In the genomic region with DNA sequence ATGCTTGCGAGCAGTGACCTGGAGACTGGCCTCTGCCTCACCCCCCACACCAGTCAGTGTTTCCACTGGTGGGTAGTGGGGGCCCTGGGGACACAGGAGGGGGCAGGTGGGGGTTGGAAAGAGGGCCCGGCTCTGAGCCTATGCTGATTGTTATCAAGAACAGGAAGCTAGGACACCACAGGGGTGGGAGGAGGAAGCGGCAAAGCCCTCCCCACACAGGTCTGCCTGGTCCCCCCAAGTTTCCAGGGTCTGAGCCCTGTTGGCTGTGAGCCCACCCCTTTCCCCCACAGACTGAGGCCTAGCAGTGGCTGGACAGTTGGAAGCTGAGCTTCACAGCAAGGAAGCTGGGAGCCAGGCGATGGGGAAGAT, we compare ENCODE assay signal across 9 cellular contexts. TPM values are rescaled to one million over a fixed set of nuclear protein-coding genes. Genes with fewer than 3 reads are reported as not detected.
DNase-seq lines count a peak whose midpoint lies in the region; ATAC-seq, FAIRE-seq and TF ChIP-seq lines count a peak whose summit lies in the region.
"Had no signal": no experiment of that assay in that cellular context is flagged by ENCODE, and none has a peak within 500 bp of the region (broad histone marks: within the 10 kb centered on the region; RNA-seq: fewer than 3 reads in every experiment).

No MANE protein-coding gene starts in this region.

- H3K27ac Mint-ChIP-seq in T-helper 17 cell = peak overlapping the region; percentile 98

- intact Hi-C loops in GM12878 (cut with micrococcal nuclease; ENCODE audit: unreplicated experiment) = no loop called here
- intact Hi-C loops in left ventricle myocardium superior (cut with micrococcal nuclease) = no loop called here

- POLR2A ChIA-PET in GM12878 (lab: Charles Lee) = interaction anchor here (0.6 to 1.2 kb wide), 3 partner anchors 16 to 179 kb away, joined by 4 to 5 read pairs (median 4); no protein-coding TSS in a partner anchor

- H3K36me3 ChIP-seq in GM12878 (ENCODE audit: control insufficient read depth in 2 of 2, insufficient read depth in 2 of 2, low read length in 1 of 2) (peaks cover 2 to 4% of the 10 kb centered on the region in 2 experiments; a peak in 2 of 4 replicates), tibial nerve (no peaks in the 10 kb centered on the region)

- TF ChIP-seq CTCF in GM12878 (IDR thresholded peaks at IDR 0.05 in 2 of 3, conservative IDR thresholded peaks at IDR 0.05 in 1 of 3; ENCODE audit: control insufficient read depth in 2 of 3, extremely low read depth in 1 of 3, insufficient read depth in 1 of 3, low read depth in 3 of 3, low read length in 3 of 3) (no peak), tibial nerve (IDR thresholded peaks at IDR 0.05) (no peak)

- peak; percentile 76 for FAIRE-seq in GM12878 (lab: Jason Lieb, UNC)

- TF ChIP-seq POLR2A in GM12878 (IDR thresholded peaks at IDR 0.05; ENCODE audit: low read depth, low read length) (no peak), tibial nerve (IDR thresholded peaks at IDR 0.05) (no peak)

- peak overlapping the region; percentile 100 for H3K4me2 ChIP-seq in GM12878 (ENCODE audit: control insufficient read depth, insufficient read depth)

- CTCF ChIA-PET in GM12878 (lab: Yijun Ruan, JAX) = interaction anchor here (1.1 to 9.2 kb wide), 7 partner anchors 7 to 154 kb away, joined by 3 to 171 read pairs (median 16); partner anchors contain the start of gene ELF3

- 26% methylated on average over 4 of the region's 4 CpGs for WGBS in GM12878 (ENCODE audit: insufficient coverage, insufficient replicate concordance, low lambda C conversion rate, missing lambda C conversion rate)
- WGBS in tibial nerve, 2 donors = 83 to 89% methylated on average over 4 of the region's 4 CpGs

- DNase-seq in T-helper 17 cell (peak in 1 of 3 donors; percentile 43), GM12878 (ENCODE audit: low read depth, low spot score) (peak; percentile 45), left ventricle myocardium superior (no peak), tibial nerve (ENCODE audit: low spot score in 2 of 2) (no peak)
- peak; percentile 66 to 67 for DNase-seq in stimulated activated CD8-positive, alpha-beta memory T cell treated with anti-CD3 and anti-CD28 coated beads, Interleukin-7, amount 100 ng/mL, for 4 hours (ENCODE audit: low read depth in 2 of 2)

- H3K36me3 Mint-ChIP-seq in T-helper 17 cell (ENCODE audit: low read depth) = peaks cover 3% of the 10 kb centered on the region

- H3K27ac ChIP-seq in GM12878 (ENCODE audit: control insufficient read depth, insufficient read depth) (peak overlapping the region; percentile 97), tibial nerve (peak overlapping the region in 1 of 4 donors; percentile 80)

- in situ Hi-C loops in GM12878 (cut with MboI) = no loop called here

- BruUV-seq in GM12878 (replicated peaks; lab: Mats Ljungman, UMichigan) = no TSS peak

- H4K20me1 ChIP-seq in GM12878 (ENCODE audit: control insufficient read depth, insufficient read depth) = no peaks in the 10 kb centered on the region

- H3K9ac ChIP-seq in GM12878 (ENCODE audit: control insufficient read depth, insufficient read depth, low read length) = peak overlapping the region; percentile 100

- H3K79me2 ChIP-seq in GM12878 (ENCODE audit: control insufficient read depth, insufficient read depth, low read length) = peaks cover 35% of the 10 kb centered on the region

- H3K27me3 ChIP-seq in GM12878 (replicated peaks in 1 of 2; ENCODE audit: control insufficient read depth in 2 of 2, insufficient read depth in 2 of 2, low read length in 1 of 2) (no peaks in the 10 kb centered on the region), tibial nerve (no peaks in the 10 kb centered on the region)

- H3K4me1 ChIP-seq in GM12878 (ENCODE audit: control insufficient read depth, insufficient read depth, low read length) (peaks cover 66% of the 10 kb centered on the region), tibial nerve (peaks cover 0 to 53% (median 22%) of the 10 kb centered on the region in 4 donors)

- TF ChIP-seq EP300 in GM12878 (IDR thresholded peaks at IDR 0.05; ENCODE audit: borderline replicate concordance in 1 of 2, control insufficient read depth in 1 of 2, low read depth in 2 of 2, low read length in 2 of 2) = no peak
- no peak for TF ChIP-seq EP300 in tibial nerve (IDR thresholded peaks at IDR 0.05)

- TF ChIP-seq RAD21 in GM12878 (IDR thresholded peaks at IDR 0.05; ENCODE audit: insufficient read depth, low read depth, low read length) = no peak

- H3K4me3 ChIP-seq in GM12878 = peak overlapping the region; percentile 85; the same call in 1 of the 2 replicates
- no peak overlapping the region for H3K4me3 ChIP-seq in tibial nerve

- RAD21 ChIA-PET in GM12878 (lab: Charles Lee; ENCODE audit: unreplicated experiment) = interaction anchor here (1.0 to 1.7 kb wide), 4 partner anchors 17 to 27 kb away, joined by 3 to 8 read pairs (median 3); partner anchors contain the start of gene ARL8A

- SMC1A ChIA-PET in GM12878 (lab: Charles Lee; ENCODE audit: uncharacterized antibody, unreplicated experiment) = interaction anchor here (0.8 to 2.1 kb wide), 6 partner anchors 18 to 180 kb away, joined by 3 to 7 read pairs (median 4); partner anchors contain the start of genes LGR6 and UBE2T

- peaks cover 70% of the 10 kb centered on the region for H3K4me1 Mint-ChIP-seq in T-helper 17 cell

- peak; percentile 30 for ATAC-seq in GM21786 (IDR thresholded peaks at IDR 0.05; ENCODE audit: unreplicated experiment)
- ATAC-seq in T-helper 17 cell = no peak
- ATAC-seq in GM12878 = peak; percentile 33
- no peak for ATAC-seq in left ventricle myocardium superior
- ATAC-seq in HG03439 (IDR thresholded peaks at IDR 0.05; ENCODE audit: unreplicated experiment) = no peak
- no peak for ATAC-seq in GM21367 (IDR thresholded peaks at IDR 0.05; ENCODE audit: unreplicated experiment)

- H3K4me3 Mint-ChIP-seq in T-helper 17 cell = peak overlapping the region; percentile 97

- H2AFZ ChIP-seq in GM12878 (ENCODE audit: control insufficient read depth, low read depth, low read length) = peak overlapping the region; percentile 9

- H3K27me3 Mint-ChIP-seq in T-helper 17 cell = no peaks in the 10 kb centered on the region

- H3K9me3 ChIP-seq in T-helper 17 cell (ENCODE audit: control insufficient read depth, low read length, poor library complexity, severe bottlenecking) = no peaks in the 10 kb centered on the region
- H3K9me3 ChIP-seq in GM12878 (replicated peaks; ENCODE audit: control insufficient read depth, insufficient read depth, low read length) = no peaks in the 10 kb centered on the region
- no peaks in the 10 kb centered on the region for H3K9me3 ChIP-seq in tibial nerve

RNA-seq across cellular contexts. Expression of gene PTPN7, which starts 1.6 kb away (rescaled TPM):
- total RNA-seq in T-helper 17 cell (100 to 1,000 TPM in 1 of 2 donors, 10 to 100 TPM in 1; 97.5 to 101 TPM), GM12878 (2014; rRNA removed) (95.2 and 111 TPM in 2 replicates), GM12878 (2014; rRNA removed; fragmentation: Illumina TruSeq; extraction: Trizol) (61.6 and 78.5 TPM in 2 replicates), GM12878 (2021) (99.8 and 102 TPM in 2 replicates), left ventricle myocardium superior (0.92 TPM), tibial nerve (10 to 100 TPM in 1 of 4 donors, 1 to 10 TPM in 3; 1.2 to 13.8 (median 6.8) TPM)
- 135 and 145 TPM in 2 replicates for total RNA-seq in GM12878 (2013; cell fraction: nucleolus; rRNA removed)
- polyA plus RNA-seq in GM12878 (2011; ENCODE audit: low read depth) = 31.0 TPM
- polyA plus RNA-seq in GM12878 (2011; rRNA removed) (74.3 and 91.0 TPM in 2 replicates), GM12878 (2014; fragmentation: Illumina TruSeq; extraction: Trizol) (73.7 and 102 TPM in 2 replicates), GM12878 (2014; fragmentation: Nextera tagmentation; extraction: Ambion mirVana) (10 to 100 TPM in 1 of 2 experiments, 1 to 10 TPM in 1; 7.9 to 14.2 TPM), GM12878 (2014; rRNA removed) (100 and 102 TPM in 2 replicates), GM12878 (2016; fragmentation: Nextera tagmentation; extraction: Ambion mirVana) (100 to 1,000 TPM; 116 to 117 TPM)
- 168 and 186 TPM in 2 replicates for polyA plus RNA-seq in GM12878 (2011; cell fraction: cytosol; rRNA removed)
- 173 and 188 TPM in 2 replicates for polyA plus RNA-seq in GM12878 (2011; cell fraction: nucleus; rRNA removed)
- 48.5 and 49.9 TPM in 2 replicates for polyA plus RNA-seq in GM12878 (2012)
- 97.4 and 135 TPM in 2 replicates for polyA minus RNA-seq in GM12878 (2011; rRNA and poly(A)+ RNA removed)
- polyA minus RNA-seq in GM12878 (2011; cell fraction: cytosol; rRNA and poly(A)+ RNA removed) = 50.4 and 50.5 TPM in 2 replicates
- polyA minus RNA-seq in GM12878 (2011; cell fraction: nucleus; rRNA and poly(A)+ RNA removed) = 50.2 and 85.1 TPM in 2 replicates
- total RNA-seq: M059J had no signal

RNA-seq across cellular contexts. Expression of gene ARL8A, which starts 17.5 kb away (rescaled TPM):
- total RNA-seq in T-helper 17 cell = 10 to 100 TPM; 71.9 to 76.4 TPM
- 13.7 and 18.1 TPM in 2 replicates for total RNA-seq in GM12878 (2013; cell fraction: nucleolus; rRNA removed)
- total RNA-seq in GM12878 (2014; rRNA removed) = 18.8 and 20.7 TPM in 2 replicates
- total RNA-seq in GM12878 (2014; rRNA removed; fragmentation: Illumina TruSeq; extraction: Trizol) = 10.3 and 12.0 TPM in 2 replicates
- total RNA-seq in GM12878 (2021) = 30.5 and 33.6 TPM in 2 replicates
- 23.6 TPM for polyA plus RNA-seq in GM12878 (2011; ENCODE audit: low read depth)
- polyA plus RNA-seq in GM12878 (2011; rRNA removed) = 49.2 and 49.5 TPM in 2 replicates
- polyA plus RNA-seq in GM12878 (2011; cell fraction: cytosol; rRNA removed) = 26.9 and 35.2 TPM in 2 replicates
- polyA plus RNA-seq in GM12878 (2011; cell fraction: nucleus; rRNA removed) = 35.2 and 47.4 TPM in 2 replicates
- 21.0 and 42.5 TPM in 2 replicates for polyA plus RNA-seq in GM12878 (2012)
- polyA plus RNA-seq in GM12878 (2014; fragmentation: Illumina TruSeq; extraction: Trizol) = 11.3 and 15.4 TPM in 2 replicates
- polyA plus RNA-seq in GM12878 (2014; fragmentation: Nextera tagmentation; extraction: Ambion mirVana) = 1 to 10 TPM in 1 of 2 experiments, under 1 TPM in 1; 0.34 to 2.4 TPM
- polyA plus RNA-seq in GM12878 (2014; rRNA removed) = 22.8 and 25.7 TPM in 2 replicates
- polyA plus RNA-seq in GM12878 (2016; fragmentation: Nextera tagmentation; extraction: Ambion mirVana) = 10 to 100 TPM; 10.8 to 15.4 TPM
- polyA minus RNA-seq in GM12878 (2011; rRNA and poly(A)+ RNA removed) = 18.5 and 19.3 TPM in 2 replicates
- 11.0 and 13.8 TPM in 2 replicates for polyA minus RNA-seq in GM12878 (2011; cell fraction: cytosol; rRNA and poly(A)+ RNA removed)
- 8.1 and 10.2 TPM in 2 replicates for polyA minus RNA-seq in GM12878 (2011; cell fraction: nucleus; rRNA and poly(A)+ RNA removed)
- 65.1 TPM for total RNA-seq in left ventricle myocardium superior
- total RNA-seq in tibial nerve = 10 to 100 TPM; 35.0 to 64.5 (median 49.3) TPM

RNA-seq across cellular contexts. Expression of gene LGR6, which starts 31.6 kb away (rescaled TPM):
- total RNA-seq in T-helper 17 cell (under 1 TPM; 0.13 to 0.25 TPM), GM12878 (2014; rRNA removed) (0.05 TPM in 1 of 2 replicates, not detected in the other), GM12878 (2014; rRNA removed; fragmentation: Illumina TruSeq; extraction: Trizol) (not detected in 2 replicates), GM12878 (2021) (not detected in 2 replicates), left ventricle myocardium superior (2.9 TPM), tibial nerve (under 1 TPM in 1 of 4 donors, not detected in 3; 0.42 TPM)
- 0.13 TPM in 1 of 2 replicates, not detected in the other for total RNA-seq in GM12878 (2013; cell fraction: nucleolus; rRNA removed)
- polyA plus RNA-seq in GM12878 (2011; ENCODE audit: low read depth) = not detected
- polyA plus RNA-seq in GM12878 (2011; rRNA removed) (not detected in 2 replicates), GM12878 (2014; fragmentation: Illumina TruSeq; extraction: Trizol) (not detected in 2 replicates), GM12878 (2014; fragmentation: Nextera tagmentation; extraction: Ambion mirVana) (not detected), GM12878 (2014; rRNA removed) (0.04 TPM in 1 of 2 replicates, not detected in the other), GM12878 (2016; fragmentation: Nextera tagmentation; extraction: Ambion mirVana) (not detected)
- polyA plus RNA-seq in GM12878 (2011; cell fraction: cytosol; rRNA removed) = 0.01 and 0.05 TPM in 2 replicates
- 0.12 and 0.19 TPM in 2 replicates for polyA plus RNA-seq in GM12878 (2011; cell fraction: nucleus; rRNA removed)
- 0.04 TPM in 1 of 2 replicates, not detected in the other for polyA plus RNA-seq in GM12878 (2012)
- polyA minus RNA-seq in GM12878 (2011; rRNA and poly(A)+ RNA removed) = not detected in 2 replicates
- not detected in 2 replicates for polyA minus RNA-seq in GM12878 (2011; cell fraction: cytosol; rRNA and poly(A)+ RNA removed)
- polyA minus RNA-seq in GM12878 (2011; cell fraction: nucleus; rRNA and poly(A)+ RNA removed) = not detected in 2 replicates
- total RNA-seq: M059J had no signal

RNA-seq across cellular contexts. Expression of gene GPR37L1, which starts 39.3 kb away (rescaled TPM):
- not detected for total RNA-seq in T-helper 17 cell
- not detected in 2 replicates for total RNA-seq in GM12878 (2013; cell fraction: nucleolus; rRNA removed)
- under 0.01 TPM in 1 of 2 replicates, not detected in the other for total RNA-seq in GM12878 (2014; rRNA removed)
- not detected in 2 replicates for total RNA-seq in GM12878 (2014; rRNA removed; fragmentation: Illumina TruSeq; extraction: Trizol)
- total RNA-seq in GM12878 (2021) = not detected in 2 replicates
- 0.05 TPM for polyA plus RNA-seq in GM12878 (2011; ENCODE audit: low read depth)
- polyA plus RNA-seq in GM12878 (2011; rRNA removed) = not detected in 2 replicates
- polyA plus RNA-seq in GM12878 (2011; cell fraction: cytosol; rRNA removed) = 0.02 TPM in 1 of 2 replicates, not detected in the other
- polyA plus RNA-seq in GM12878 (2011; cell fraction: nucleus; rRNA removed) = not detected in 2 replicates
- 0.06 and 0.14 TPM in 2 replicates for polyA plus RNA-seq in GM12878 (2012)
- polyA plus RNA-seq in GM12878 (2014; fragmentation: Illumina TruSeq; extraction: Trizol) = not detected in 2 replicates
- under 1 TPM; under 0.01 to 0.02 TPM for polyA plus RNA-seq in GM12878 (2014; fragmentation: Nextera tagmentation; extraction: Ambion mirVana)
- polyA plus RNA-seq in GM12878 (2014; rRNA removed) = 0.01 TPM in 1 of 2 replicates, not detected in the other
- under 1 TPM; 0.03 to 0.08 TPM for polyA plus RNA-seq in GM12878 (2016; fragmentation: Nextera tagmentation; extraction: Ambion mirVana)
- polyA minus RNA-seq in GM12878 (2011; rRNA and poly(A)+ RNA removed) = not detected in 2 replicates
- not detected in 2 replicates for polyA minus RNA-seq in GM12878 (2011; cell fraction: cytosol; rRNA and poly(A)+ RNA removed)
- not detected in 2 replicates for polyA minus RNA-seq in GM12878 (2011; cell fraction: nucleus; rRNA and poly(A)+ RNA removed)
- 0.07 TPM for total RNA-seq in left ventricle myocardium superior
- 10 to 100 TPM; 13.8 to 26.3 (median 24.3) TPM for total RNA-seq in tibial nerve
- total RNA-seq: M059J had no signal

Comparison
In these comparisons a context has a peak if more than half of its experiments do, and no peak if none do; other contexts are left out.
1. ATAC-seq: peak in GM21786 (single experiment) and GM12878 (single experiment); none in T-helper 17 cell (single experiment), left ventricle myocardium superior (single experiment), HG03439 (single experiment) and GM21367 (single experiment).
2. DNase-seq: peak in GM12878 (single experiment) and stimulated activated CD8-positive, alpha-beta memory T cell treated with anti-CD3 and anti-CD28 coated beads, Interleukin-7, amount 100 ng/mL, for 4 hours (2 of 2); none in left ventricle myocardium superior (single experiment) and tibial nerve (0 of 2).
3. RNA of gene PTPN7, which starts 1.6 kb away (total RNA-seq): 61.6 to 145 TPM in GM12878 and 97.5 to 101 TPM in T-helper 17 cell; 1.2 to 13.8 TPM in tibial nerve and 0.92 TPM in left ventricle myocardium superior (single experiment); every median in the first group is over 4 times any median in the second.